Comparison of ENCODE assay signal across 15 cellular contexts in genomic region chr21:8998946-8999681, GRCh38.
"Had no signal": no experiment of that assay in that cellular context is flagged by ENCODE, and none has a peak within 500 bp of the region (broad histone marks: within the 10 kb centered on the region; RNA-seq: fewer than 3 reads in every experiment).

No MANE protein-coding gene starts in this region.

- ATAC-seq: left ventricle myocardium superior; psoas muscle; stimulated activated naive CD8-positive, alpha-beta T cell treated with anti-CD3 and anti-CD28 coated beads, Interleukin-15, Interleukin-2, amounts not matched to agents 100 U/mL and 50 U/mL, for 24 hours; upper lobe of right lung had no signal

- FAIRE-seq: keratinocyte had no signal

- H3K36me3 ChIP-seq: heart left ventricle, upper lobe of right lung had no signal

- H3K4me1 ChIP-seq: psoas muscle, upper lobe of right lung had no signal

- H3K9me3 ChIP-seq: upper lobe of right lung had no signal

- DNase-seq: activated CD4-positive, alpha-beta memory T cell treated with anti-CD3 and anti-CD28 coated beads, Interleukin-2, amount 10 ng/mL, durations not matched to agents 7 days and 5 days; activated CD4-positive, alpha-beta T cell treated with anti-CD3 and anti-CD28 coated beads for 1 hour; activated gamma-delta T cell treated with Interleukin-2 at 50 U/mL for 16 hours; activated naive CD8-positive, alpha-beta T cell treated with anti-CD3 and anti-CD28 coated beads for 36 hours; activated T-cell treated with anti-CD3 and anti-CD28 coated beads, Interleukin-2, amount 50 U/mL, for 48 hours; foreskin melanocyte; heart left ventricle; left ventricle myocardium superior; mesendoderm; nephron progenitor cell; psoas muscle; stimulated activated CD4-positive, alpha-beta T cell treated with anti-CD3 and anti-CD28 coated beads, Interleukin-2, amount 100 ng/mL, for 48 hours; stimulated activated naive CD8-positive, alpha-beta T cell treated with anti-CD3 and anti-CD28 coated beads, Interleukin-15, Interleukin-2, amounts not matched to agents 100 U/mL and 50 U/mL, for 24 hours; upper lobe of right lung had no signal

- H3K27ac ChIP-seq: heart left ventricle, psoas muscle, upper lobe of right lung had no signal

- H3K4me3 ChIP-seq: heart left ventricle, psoas muscle, upper lobe of right lung had no signal
